ENCODE assay signal across 6 cellular contexts in the genomic region with DNA sequence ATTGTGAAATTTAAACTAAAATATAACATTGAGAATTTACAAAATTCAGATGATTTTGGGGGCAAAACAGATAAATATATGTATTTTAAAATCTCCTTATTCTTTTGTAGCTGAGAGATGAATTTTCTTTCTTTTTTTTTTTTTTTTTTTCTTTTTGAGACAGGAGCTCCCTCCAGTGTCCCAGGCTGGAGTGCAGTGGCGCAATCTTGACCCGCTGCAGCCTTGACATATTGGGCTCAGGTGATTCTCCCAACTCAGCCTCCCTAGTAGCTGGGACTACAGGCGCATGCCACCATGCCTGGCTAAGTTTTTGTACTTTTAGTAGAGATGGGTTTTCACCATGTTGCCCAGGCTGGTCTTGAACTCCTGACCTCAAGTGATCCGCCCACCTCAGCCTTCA. TPM values are rescaled to one million over a fixed set of nuclear protein-coding genes. Genes with fewer than 3 reads are reported as not detected.
"Had no signal": no experiment of that assay in that cellular context is flagged by ENCODE, and none has a peak within 500 bp of the region (broad histone marks: within the 10 kb centered on the region; RNA-seq: fewer than 3 reads in every experiment).

No MANE protein-coding gene starts in this region.

RNA-seq across cellular contexts. Expression of a gene that starts 14.1 kb away (rescaled TPM):
- total RNA-seq: activated CD4-positive, alpha-beta memory T cell treated with anti-CD3 and anti-CD28 coated beads, Interleukin-2, amount 10 ng/mL, durations not matched to agents 7 days and 5 days; activated CD4-positive, alpha-beta T cell treated with anti-CD3 and anti-CD28 coated beads for 36 hours; activated naive CD4-positive, alpha-beta T cell treated with anti-CD3 and anti-CD28 coated beads for 36 hours; activated T-helper 17 cell treated with anti-CD3 and anti-CD28 coated beads, Interleukin-2, amount 50 U/mL, for 72 hours; NCI-H460; T-helper 17 cell had no signal
